ENCODE assay signal across 24 cellular contexts in the genomic region with DNA sequence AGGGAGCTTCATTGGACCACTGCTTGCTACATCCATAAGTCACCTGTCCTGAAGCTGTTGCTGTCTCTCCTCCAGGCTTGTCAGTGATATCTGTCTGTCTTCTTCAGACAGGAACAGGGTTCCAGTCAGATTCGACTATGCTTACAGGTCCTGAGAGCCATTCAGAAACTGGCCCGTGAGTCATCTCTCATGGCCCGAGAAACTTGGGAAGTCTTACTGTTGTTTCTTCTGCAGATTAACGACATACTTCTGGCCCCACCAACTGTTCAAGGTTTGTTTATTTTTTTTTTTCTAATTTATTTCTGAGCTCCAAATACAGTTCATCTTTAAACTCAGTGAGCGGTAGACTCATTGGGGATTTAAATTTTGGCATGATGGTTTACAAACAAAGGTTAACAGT. TPM values are rescaled to one million over a fixed set of nuclear protein-coding genes. Genes with fewer than 3 reads are reported as not detected.
DNase-seq lines count a peak whose midpoint lies in the region; FAIRE-seq and TF ChIP-seq lines count a peak whose summit lies in the region.
"Had no signal": no experiment of that assay in that cellular context is flagged by ENCODE, and none has a peak within 500 bp of the region (broad histone marks: within the 10 kb centered on the region; RNA-seq: fewer than 3 reads in every experiment).

No MANE protein-coding gene starts in this region.

- H4K20me1 ChIP-seq in astrocyte (ENCODE audit: insufficient read depth, low read length) (peaks cover 25% of the 10 kb centered on the region), MM.1S (ENCODE audit: insufficient read depth, low read length) (no peaks in the 10 kb centered on the region)

- H3K9ac ChIP-seq in astrocyte (ENCODE audit: low read length) = no peak overlapping the region
- H3K9ac ChIP-seq in endodermal cell (ENCODE audit: extremely low read depth, low read length, poor library complexity, severe bottlenecking) = no peak overlapping the region
- no peak overlapping the region for H3K9ac ChIP-seq in MM.1S (ENCODE audit: low read length)

- no peak for FAIRE-seq in astrocyte (lab: Jason Lieb, UNC)
- FAIRE-seq: GM18507, RCC 7860 had no signal

- H3F3A ChIP-seq in MM.1S (ENCODE audit: insufficient read depth, low read length) = no peaks in the 10 kb centered on the region

- no peak overlapping the region for H3K4me2 ChIP-seq in astrocyte (ENCODE audit: low read length)
- no peak overlapping the region for H3K4me2 ChIP-seq in MM.1S (ENCODE audit: low read depth, low read length)

- POLR2A ChIA-PET in HEK293 (lab: Yijun Ruan, JAX) = no interaction called here

- H2AFZ ChIP-seq in astrocyte (ENCODE audit: low read depth, low read length) (no peak overlapping the region), MM.1S (ENCODE audit: low read length) (no peak overlapping the region)

- H3K9me3 Mint-ChIP-seq in astrocyte (ENCODE audit: unreplicated experiment) (no peaks in the 10 kb centered on the region), endodermal cell (no peaks in the 10 kb centered on the region)
- H3K9me3 Mint-ChIP-seq: CD4-positive, alpha-beta T cell; IgD-negative memory B cell had no signal

- WGBS in endodermal cell (ENCODE audit: insufficient coverage in 1 of 2, insufficient read length in 1 of 2), 2 experiments = 94 to 95% methylated on average over 4 to 5 of the region's 5 CpGs

- H3K4me3 ChIP-seq in HEK293 (ENCODE audit: low read depth, low read length) (no peak overlapping the region), astrocyte (ENCODE audit: insufficient read depth, low read depth, low read length) (no peak overlapping the region), endodermal cell (ENCODE audit: low read length) (no peak overlapping the region), MM.1S (ENCODE audit: low read length) (no peak overlapping the region)
- H3K4me3 ChIP-seq: MG63, SJCRH30 had no signal

- H3K36me3 ChIP-seq in HEK293 (ENCODE audit: control insufficient read depth in 2 of 2, insufficient read depth in 1 of 2, low read length in 2 of 2) = peaks cover 11 to 86% of the 10 kb centered on the region in 2 experiments; a peak in 2 of 3 replicates
- peaks cover 47% of the 10 kb centered on the region for H3K36me3 ChIP-seq in astrocyte (ENCODE audit: insufficient read depth, low read length)
- H3K36me3 ChIP-seq in endodermal cell (ENCODE audit: control insufficient read depth, insufficient read depth, low read length) = peaks cover 87% of the 10 kb centered on the region
- peaks cover 5% of the 10 kb centered on the region; the same call in 1 of the 2 replicates for H3K36me3 ChIP-seq in MM.1S (replicated peaks; ENCODE audit: insufficient read depth, low read length)

- H3K36me3 Mint-ChIP-seq in astrocyte (ENCODE audit: low read depth, unreplicated experiment) (peaks cover 22% of the 10 kb centered on the region), endodermal cell (ENCODE audit: low read depth) (peaks cover 68% of the 10 kb centered on the region)

- H3K27me3 ChIP-seq in astrocyte (ENCODE audit: insufficient read depth, low read length) (no peaks in the 10 kb centered on the region), endodermal cell (ENCODE audit: control insufficient read depth, insufficient read depth, low read length, poor library complexity, severe bottlenecking) (no peaks in the 10 kb centered on the region), MM.1S (replicated peaks; ENCODE audit: insufficient read depth, low read length) (no peaks in the 10 kb centered on the region)
- H3K27me3 ChIP-seq: BE2C, MG63, SJCRH30 had no signal

- H3K4me1 Mint-ChIP-seq in astrocyte (ENCODE audit: low read depth, unreplicated experiment) (peaks cover 8% of the 10 kb centered on the region), endodermal cell (no peaks in the 10 kb centered on the region)

- H3K9me3 ChIP-seq in HEK293 (ENCODE audit: control insufficient read depth, insufficient read depth, low read depth, low read length) (no peaks in the 10 kb centered on the region), astrocyte (ENCODE audit: insufficient read depth, low read depth, low read length) (no peaks in the 10 kb centered on the region), endodermal cell (ENCODE audit: control insufficient read depth, low read length) (no peaks in the 10 kb centered on the region), MM.1S (replicated peaks; ENCODE audit: insufficient read depth, low read length) (no peaks in the 10 kb centered on the region)
- H3K9me3 ChIP-seq: BE2C, MG63, SJCRH30 had no signal

- CTCF ChIA-PET in HEK293 (lab: Yijun Ruan, JAX) = interaction anchor here (0.7 kb wide), 1 partner anchor 97 kb away, joined by 3 read pairs; no protein-coding TSS in a partner anchor

- H3K27ac ChIP-seq in HEK293 (ENCODE audit: extremely low read depth, low read depth, low read length) (no peak overlapping the region), astrocyte (ENCODE audit: low read depth, low read length) (peak overlapping the region; percentile 32), endodermal cell (ENCODE audit: low read depth, low read length) (no peak overlapping the region), MM.1S (ENCODE audit: low read length) (no peak overlapping the region)
- H3K27ac ChIP-seq: SJCRH30 had no signal

- H3K27me3 Mint-ChIP-seq in astrocyte (ENCODE audit: low read depth, unreplicated experiment) (no peaks in the 10 kb centered on the region), endodermal cell (ENCODE audit: insufficient read depth) (no peaks in the 10 kb centered on the region)
- H3K27me3 Mint-ChIP-seq: CD4-positive, alpha-beta T cell; IgD-negative memory B cell had no signal

- peak; percentile 30 for DNase-seq in astrocyte (ENCODE audit: low read depth)
- no peak for DNase-seq in endodermal cell
- no peak for DNase-seq in MM.1S
- DNase-seq in CD1c-positive myeloid dendritic cell (ENCODE audit: extremely low spot score) = no peak
- no peak for DNase-seq in NCI-H82 (lab: John Stamatoyannopoulos, UW)
- no peak for DNase-seq in activated gamma-delta T cell (lab: John Stamatoyannopoulos, UW)
- DNase-seq: BE2C; CD4-positive, alpha-beta T cell; DND-41; GDM1; GOT3; MG63; NCI-H1092 treated with DMSO at 0.1 percent for 48 hours; NCI-H1436 treated with DMSO at 0.1 percent for 48 hours; NCI-H1930; NCI-H2227 treated with DMSO at 0.1 percent for 48 hours; NCI-H510A treated with DMSO at 0.1 percent for 48 hours; NCI-H774; SJCRH30; T-helper 1 cell had no signal

- H3K27ac Mint-ChIP-seq in astrocyte (ENCODE audit: unreplicated experiment) (no peak overlapping the region), endodermal cell (peak overlapping the region; percentile 71)
- H3K27ac Mint-ChIP-seq: CD4-positive, alpha-beta T cell had no signal

- no peaks in the 10 kb centered on the region for H3K9me2 ChIP-seq in MM.1S (replicated peaks; ENCODE audit: insufficient read depth, low read length)

- H3K4me1 ChIP-seq in HEK293 (ENCODE audit: control insufficient read depth, insufficient read depth, low read length) (no peaks in the 10 kb centered on the region; the same call in 1 of the 2 replicates), astrocyte (ENCODE audit: insufficient read depth, low read length) (no peaks in the 10 kb centered on the region), endodermal cell (ENCODE audit: control insufficient read depth, insufficient read depth, low read length) (no peaks in the 10 kb centered on the region), MM.1S (ENCODE audit: low read length) (no peaks in the 10 kb centered on the region)
- H3K4me1 ChIP-seq: BE2C, SJCRH30 had no signal

- peaks cover 4% of the 10 kb centered on the region for H3K79me2 ChIP-seq in astrocyte (ENCODE audit: insufficient read depth, low read length)
- no peaks in the 10 kb centered on the region for H3K79me2 ChIP-seq in MM.1S (ENCODE audit: low read length)

- no peak for TF ChIP-seq CTCF in HEK293 (tag by site-specific recombination; IDR thresholded peaks at IDR 0.05)
- no peak for TF ChIP-seq CTCF in astrocyte (IDR thresholded peaks at IDR 0.05; ENCODE audit: insufficient read depth, low read depth, low read length)
- TF ChIP-seq CTCF in endodermal cell (conservative IDR thresholded peaks at IDR 0.05) = no peak
- no peak for TF ChIP-seq CTCF in MM.1S (IDR thresholded peaks at IDR 0.05; ENCODE audit: low read length)

- no peak overlapping the region for H3K4me3 Mint-ChIP-seq in astrocyte (ENCODE audit: unreplicated experiment)
- H3K4me3 Mint-ChIP-seq in endodermal cell = no peak overlapping the region
- H3K4me3 Mint-ChIP-seq: CD4-positive, alpha-beta T cell had no signal

TF ChIP-seq in HEK293, 187 proteins besides CTCF, POLR2A, EP300 and RAD21 (continues in another document):
- no peak for TF ChIP-seq ZFP3 (tag by site-specific recombination; IDR thresholded peaks at IDR 0.05; ENCODE audit: low read depth)
- TF ChIP-seq ZFP69B (tag by site-specific recombination; IDR thresholded peaks at IDR 0.05) = 0 out of 2 replicates have a peak, but pooled peaks have one; percentile 22
- no peak for TF ChIP-seq ZNF138 (tag by site-specific recombination; IDR thresholded peaks at IDR 0.05; ENCODE audit: borderline replicate concordance)
- no peak for TF ChIP-seq ZEB2 (tag by site-specific recombination; IDR thresholded peaks at IDR 0.05)
- TF ChIP-seq, protein P1, sequence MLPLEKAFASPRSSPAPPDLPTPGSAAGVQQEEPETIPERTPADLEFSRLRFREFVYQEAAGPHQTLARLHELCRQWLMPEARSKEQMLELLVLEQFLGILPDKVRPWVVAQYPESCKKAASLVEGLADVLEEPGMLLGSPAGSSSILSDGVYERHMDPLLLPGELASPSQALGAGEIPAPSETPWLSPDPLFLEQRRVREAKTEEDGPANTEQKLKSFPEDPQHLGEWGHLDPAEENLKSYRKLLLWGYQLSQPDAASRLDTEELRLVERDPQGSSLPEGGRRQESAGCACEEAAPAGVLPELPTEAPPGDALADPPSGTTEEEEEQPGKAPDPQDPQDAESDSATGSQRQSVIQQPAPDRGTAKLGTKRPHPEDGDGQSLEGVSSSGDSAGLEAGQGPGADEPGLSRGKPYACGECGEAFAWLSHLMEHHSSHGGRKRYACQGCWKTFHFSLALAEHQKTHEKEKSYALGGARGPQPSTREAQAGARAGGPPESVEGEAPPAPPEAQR (tag by site-specific recombination; IDR thresholded peaks at IDR 0.05) = no peak
- TF ChIP-seq ZFP41 (tag by site-specific recombination; IDR thresholded peaks at IDR 0.05; ENCODE audit: borderline replicate concordance) = no peak
- no peak for TF ChIP-seq ZSCAN5A (tag by site-specific recombination; IDR thresholded peaks at IDR 0.05)

RNA-seq across cellular contexts. Expression of gene RALGAPB, which starts 24.6 kb away (rescaled TPM):
- 39.0 and 40.2 TPM in 2 replicates for total RNA-seq in astrocyte
- 10 to 100 TPM; 38.3 to 45.5 TPM for total RNA-seq in endodermal cell
- 24.1 TPM for polyA plus RNA-seq in endodermal cell (2013, experiment 1 of 2)
- 25.3 TPM for polyA plus RNA-seq in endodermal cell (2013, experiment 2 of 2)
